2 cellular contexts compared by ENCODE assay signal in genomic region chr11:12890476-12890875, GRCh38.
TF ChIP-seq lines count a peak whose summit lies in the region.

No MANE protein-coding gene starts in this region.

TF ChIP-seq in SK-N-SH, 30 proteins besides CTCF, POLR2A, EP300 and RAD21 (continued from another document):
- TF ChIP-seq, protein P1, sequence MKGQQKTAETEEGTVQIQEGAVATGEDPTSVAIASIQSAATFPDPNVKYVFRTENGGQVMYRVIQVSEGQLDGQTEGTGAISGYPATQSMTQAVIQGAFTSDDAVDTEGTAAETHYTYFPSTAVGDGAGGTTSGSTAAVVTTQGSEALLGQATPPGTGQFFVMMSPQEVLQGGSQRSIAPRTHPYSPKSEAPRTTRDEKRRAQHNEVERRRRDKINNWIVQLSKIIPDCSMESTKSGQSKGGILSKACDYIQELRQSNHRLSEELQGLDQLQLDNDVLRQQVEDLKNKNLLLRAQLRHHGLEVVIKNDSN (IDR thresholded peaks at IDR 0.05; ENCODE audit: borderline replicate concordance, low read depth): no peak
- TF ChIP-seq GABPA (IDR thresholded peaks at IDR 0.05; ENCODE audit: low read depth) (no peak), TCF12 (IDR thresholded peaks at IDR 0.05) (no peak), PBX3 (IDR thresholded peaks at IDR 0.05) (no peak), FOSL2 (IDR thresholded peaks at IDR 0.05; ENCODE audit: borderline replicate concordance, low read depth) (no peak), MEF2A (IDR thresholded peaks at IDR 0.05; ENCODE audit: borderline replicate concordance, low read depth) (no peak), EZH2phosphoT487 (IDR thresholded peaks at IDR 0.05; ENCODE audit: borderline replicate concordance, low read depth) (no peak), ELF1 (IDR thresholded peaks at IDR 0.05) (no peak)
- TF ChIP-seq, protein P2, sequence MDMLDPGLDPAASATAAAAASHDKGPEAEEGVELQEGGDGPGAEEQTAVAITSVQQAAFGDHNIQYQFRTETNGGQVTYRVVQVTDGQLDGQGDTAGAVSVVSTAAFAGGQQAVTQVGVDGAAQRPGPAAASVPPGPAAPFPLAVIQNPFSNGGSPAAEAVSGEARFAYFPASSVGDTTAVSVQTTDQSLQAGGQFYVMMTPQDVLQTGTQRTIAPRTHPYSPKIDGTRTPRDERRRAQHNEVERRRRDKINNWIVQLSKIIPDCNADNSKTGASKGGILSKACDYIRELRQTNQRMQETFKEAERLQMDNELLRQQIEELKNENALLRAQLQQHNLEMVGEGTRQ (IDR thresholded peaks at IDR 0.05; ENCODE audit: borderline replicate concordance, low read depth, low read length): no peak

TF ChIP-seq in SK-N-SH treated with all-trans-retinoic acid at 6 μM for 48 hours, 23 proteins besides CTCF, POLR2A, EP300 and RAD21 (continued from another document):
- TF ChIP-seq, protein P3, sequence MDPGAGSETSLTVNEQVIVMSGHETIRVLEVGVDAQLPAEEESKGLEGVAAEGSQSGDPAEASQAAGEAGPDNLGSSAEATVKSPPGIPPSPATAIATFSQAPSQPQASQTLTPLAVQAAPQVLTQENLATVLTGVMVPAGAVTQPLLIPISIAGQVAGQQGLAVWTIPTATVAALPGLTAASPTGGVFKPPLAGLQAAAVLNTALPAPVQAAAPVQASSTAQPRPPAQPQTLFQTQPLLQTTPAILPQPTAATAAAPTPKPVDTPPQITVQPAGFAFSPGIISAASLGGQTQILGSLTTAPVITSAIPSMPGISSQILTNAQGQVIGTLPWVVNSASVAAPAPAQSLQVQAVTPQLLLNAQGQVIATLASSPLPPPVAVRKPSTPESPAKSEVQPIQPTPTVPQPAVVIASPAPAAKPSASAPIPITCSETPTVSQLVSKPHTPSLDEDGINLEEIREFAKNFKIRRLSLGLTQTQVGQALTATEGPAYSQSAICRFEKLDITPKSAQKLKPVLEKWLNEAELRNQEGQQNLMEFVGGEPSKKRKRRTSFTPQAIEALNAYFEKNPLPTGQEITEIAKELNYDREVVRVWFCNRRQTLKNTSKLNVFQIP (CRISPR knock-in tag; IDR thresholded peaks at IDR 0.05; ENCODE audit: borderline replicate concordance, low read depth): no peak
- TF ChIP-seq TSHZ2 (CRISPR knock-in tag; IDR thresholded peaks at IDR 0.05): no peak
- TF ChIP-seq GLIS3 (CRISPR knock-in tag; IDR thresholded peaks at IDR 0.05): no peak
- TF ChIP-seq BACH2 (CRISPR knock-in tag; IDR thresholded peaks at IDR 0.05; ENCODE audit: borderline replicate concordance): no peak
- TF ChIP-seq ZC3H10 (CRISPR knock-in tag; IDR thresholded peaks at IDR 0.05): no peak
- TF ChIP-seq RARB (CRISPR knock-in tag; IDR thresholded peaks at IDR 0.05): no peak
- TF ChIP-seq TCF4 (CRISPR knock-in tag; IDR thresholded peaks at IDR 0.05; ENCODE audit: borderline replicate concordance): no peak
- TF ChIP-seq, protein P4, sequence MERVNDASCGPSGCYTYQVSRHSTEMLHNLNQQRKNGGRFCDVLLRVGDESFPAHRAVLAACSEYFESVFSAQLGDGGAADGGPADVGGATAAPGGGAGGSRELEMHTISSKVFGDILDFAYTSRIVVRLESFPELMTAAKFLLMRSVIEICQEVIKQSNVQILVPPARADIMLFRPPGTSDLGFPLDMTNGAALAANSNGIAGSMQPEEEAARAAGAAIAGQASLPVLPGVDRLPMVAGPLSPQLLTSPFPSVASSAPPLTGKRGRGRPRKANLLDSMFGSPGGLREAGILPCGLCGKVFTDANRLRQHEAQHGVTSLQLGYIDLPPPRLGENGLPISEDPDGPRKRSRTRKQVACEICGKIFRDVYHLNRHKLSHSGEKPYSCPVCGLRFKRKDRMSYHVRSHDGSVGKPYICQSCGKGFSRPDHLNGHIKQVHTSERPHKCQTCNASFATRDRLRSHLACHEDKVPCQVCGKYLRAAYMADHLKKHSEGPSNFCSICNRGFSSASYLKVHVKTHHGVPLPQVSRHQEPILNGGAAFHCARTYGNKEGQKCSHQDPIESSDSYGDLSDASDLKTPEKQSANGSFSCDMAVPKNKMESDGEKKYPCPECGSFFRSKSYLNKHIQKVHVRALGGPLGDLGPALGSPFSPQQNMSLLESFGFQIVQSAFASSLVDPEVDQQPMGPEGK (CRISPR knock-in tag; IDR thresholded peaks at IDR 0.05; ENCODE audit: borderline replicate concordance): no peak
- TF ChIP-seq ZFP3 (CRISPR knock-in tag; IDR thresholded peaks at IDR 0.05): no peak
- no peak for TF ChIP-seq CSDC2 (CRISPR knock-in tag; IDR thresholded peaks at IDR 0.05)
- no peak for TF ChIP-seq ZFP30 (CRISPR knock-in tag; IDR thresholded peaks at IDR 0.05)
- TF ChIP-seq OSR1 (CRISPR knock-in tag; IDR thresholded peaks at IDR 0.05): no peak
- no peak for TF ChIP-seq ZNF70 (CRISPR knock-in tag; IDR thresholded peaks at IDR 0.05)
- TF ChIP-seq SNAI2 (CRISPR knock-in tag; IDR thresholded peaks at IDR 0.05): no peak
- no peak for TF ChIP-seq TOX (CRISPR knock-in tag; IDR thresholded peaks at IDR 0.05; ENCODE audit: borderline replicate concordance)
